ENCODE assay signal across 15 cellular contexts in the genomic region with DNA sequence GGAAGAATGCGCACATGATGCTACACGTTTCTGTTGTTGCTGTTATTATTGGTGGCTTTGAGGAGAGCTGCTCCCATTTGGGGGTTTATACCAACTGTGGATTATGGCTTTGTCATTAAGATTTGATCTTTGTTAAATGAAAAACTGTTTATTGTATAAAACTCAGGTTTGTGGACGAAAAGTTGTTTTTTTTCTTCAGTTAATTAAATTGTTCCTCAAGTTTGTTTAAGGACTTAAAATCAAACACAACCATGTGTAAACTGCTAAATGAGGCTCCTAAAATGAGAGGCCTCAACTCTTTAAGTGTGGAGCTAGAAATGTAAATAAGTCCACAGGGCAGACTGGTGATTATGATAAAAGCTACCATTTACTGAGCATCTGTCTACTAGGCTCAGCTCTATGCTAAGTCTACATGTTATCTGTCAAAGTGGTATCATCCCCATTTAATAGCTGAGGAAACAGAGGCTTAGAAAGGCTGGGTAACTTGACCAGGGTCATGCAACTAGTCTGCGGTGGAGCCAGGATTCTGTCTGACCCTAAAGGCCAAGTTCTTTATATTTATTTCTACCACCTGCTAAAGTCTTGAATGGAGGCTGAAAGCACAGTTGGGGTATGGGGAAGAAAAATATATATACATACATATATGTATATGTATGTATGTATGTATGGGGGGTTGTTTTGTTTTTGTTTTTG. TPM values are rescaled to one million over a fixed set of nuclear protein-coding genes. Genes with fewer than 3 reads are reported as not detected.
DNase-seq lines count a peak whose midpoint lies in the region; ATAC-seq and TF ChIP-seq lines count a peak whose summit lies in the region.
"Had no signal": no experiment of that assay in that cellular context is flagged by ENCODE, and none has a peak within 500 bp of the region (broad histone marks: within the 10 kb centered on the region; RNA-seq: fewer than 3 reads in every experiment).

No MANE protein-coding gene starts in this region.

- DNase-seq in SJSA1 (ENCODE audit: low read depth in 1 of 2, low spot score in 2 of 2) (no peak), retinal pigment epithelial cell (ENCODE audit: low read depth) (no peak), chondrocyte (ENCODE audit: low spot score) (no peak), SW480 (ENCODE audit: low spot score) (no peak)
- DNase-seq: activated CD4-positive, CD25-positive, alpha-beta regulatory T cell treated with anti-CD3 and anti-CD28 coated beads, Interleukin-2, amount 50 U/mL, for 72 hours; activated naive CD4-positive, alpha-beta T cell treated with anti-CD3 and anti-CD28 coated beads, Interleukin-2, amount 10 ng/mL, durations not matched to agents 7 days and 5 days; brain microvascular endothelial cell; CD4-positive, alpha-beta T cell; effector memory CD4-positive, alpha-beta T cell; NCI-H774; T-helper 17 cell had no signal

- H3K4me3 Mint-ChIP-seq in chondrocyte (ENCODE audit: unreplicated experiment) = no peak overlapping the region
- H3K4me3 Mint-ChIP-seq: activated naive CD4-positive, alpha-beta T cell treated with anti-CD3 and anti-CD28 coated beads, Interleukin-2, amount 10 ng/mL, durations not matched to agents 7 days and 5 days had no signal

- peaks cover 18% of the 10 kb centered on the region for H3K27me3 Mint-ChIP-seq in chondrocyte (ENCODE audit: low read depth)

- H3K27ac Mint-ChIP-seq in chondrocyte (ENCODE audit: unreplicated experiment) = no peak overlapping the region
- H3K27ac Mint-ChIP-seq: activated naive CD4-positive, alpha-beta T cell treated with anti-CD3 and anti-CD28 coated beads, Interleukin-2, amount 10 ng/mL, durations not matched to agents 7 days and 5 days; CD4-positive, alpha-beta T cell; T-helper 17 cell had no signal

- TF ChIP-seq POLR2A in GM18505 (IDR thresholded peaks at IDR 0.05; ENCODE audit: borderline replicate concordance, extremely low read depth, insufficient read depth, insufficient read length) = no peak

- H3K27ac ChIP-seq in HUES48 (ENCODE audit: low read depth, low read length) (peak overlapping the region; percentile 56), SJSA1 (peak overlapping the region; percentile 15; the same call in 1 of the 2 replicates), iPS-18a (ENCODE audit: low read length) (no peak overlapping the region)
- H3K27ac ChIP-seq: brain microvascular endothelial cell, RWPE1 had no signal

- no peaks in the 10 kb centered on the region for H3K9me3 ChIP-seq in HUES48 (ENCODE audit: control insufficient read depth, insufficient read depth, low read length)
- no peaks in the 10 kb centered on the region for H3K9me3 ChIP-seq in SJSA1 (replicated peaks)
- H3K9me3 ChIP-seq in iPS-18a (ENCODE audit: control insufficient read depth, low read depth, low read length) = no peaks in the 10 kb centered on the region

- no peak for TF ChIP-seq CTCF in retinal pigment epithelial cell (conservative IDR thresholded peaks at IDR 0.05; ENCODE audit: low read depth, low read length)
- TF ChIP-seq CTCF in chondrocyte (IDR thresholded peaks at IDR 0.05) = no peak

- no peaks in the 10 kb centered on the region for H3K27me3 ChIP-seq in HUES48 (ENCODE audit: control insufficient read depth, insufficient read depth, low read length)
- peaks cover 42% of the 10 kb centered on the region for H3K27me3 ChIP-seq in SJSA1 (replicated peaks)
- H3K27me3 ChIP-seq in iPS-18a (ENCODE audit: control insufficient read depth, insufficient read depth, low read length) = no peaks in the 10 kb centered on the region

- H3K36me3 Mint-ChIP-seq in chondrocyte (ENCODE audit: low read depth) = no peaks in the 10 kb centered on the region
- H3K36me3 Mint-ChIP-seq: activated naive CD4-positive, alpha-beta T cell treated with anti-CD3 and anti-CD28 coated beads, Interleukin-2, amount 10 ng/mL, durations not matched to agents 7 days and 5 days had no signal

- H3K9ac ChIP-seq in HUES48 (ENCODE audit: low read depth, low read length) (peak overlapping the region; percentile 0; the same call in 1 of the 2 replicates), iPS-18a (ENCODE audit: low read length) (peak overlapping the region; percentile 83)

- H3K4me3 ChIP-seq in HUES48 (ENCODE audit: low read depth, low read length) (peak overlapping the region; percentile 72), SJSA1 (peak overlapping the region; percentile 4; the same call in 1 of the 2 replicates), iPS-18a (ENCODE audit: low read length) (peak overlapping the region; percentile 91), retinal pigment epithelial cell (ENCODE audit: low read length) (peak overlapping the region; percentile 54)

- H3K36me3 ChIP-seq in HUES48 (ENCODE audit: control insufficient read depth, insufficient read depth, low read length) (peaks cover 44% of the 10 kb centered on the region), SJSA1 (0 out of 2 replicates have a peak, but pooled peaks cover 4% of the 10 kb centered on the region), iPS-18a (ENCODE audit: control insufficient read depth, low read depth, low read length) (peaks cover 46% of the 10 kb centered on the region)
- H3K36me3 ChIP-seq: brain microvascular endothelial cell had no signal

- H3K9me3 Mint-ChIP-seq in chondrocyte (ENCODE audit: low read depth) = no peaks in the 10 kb centered on the region
- H3K9me3 Mint-ChIP-seq: activated naive CD4-positive, alpha-beta T cell treated with anti-CD3 and anti-CD28 coated beads, Interleukin-2, amount 10 ng/mL, durations not matched to agents 7 days and 5 days; CD4-positive, alpha-beta T cell had no signal

- ATAC-seq in GM18505 (IDR thresholded peaks at IDR 0.05; ENCODE audit: unreplicated experiment) = no peak
- ATAC-seq: T-helper 17 cell had no signal

- peaks cover 29% of the 10 kb centered on the region for H3K4me1 Mint-ChIP-seq in chondrocyte (ENCODE audit: low read depth)

- H3K4me1 ChIP-seq in HUES48 (ENCODE audit: control insufficient read depth, insufficient read depth, low read length) (peaks cover 27% of the 10 kb centered on the region), SJSA1 (replicated peaks) (peaks cover 25% of the 10 kb centered on the region), iPS-18a (ENCODE audit: control insufficient read depth, low read depth, low read length) (peaks cover 20% of the 10 kb centered on the region)

RNA-seq across cellular contexts. Expression of gene MYCN, which starts 4.1 kb away (rescaled TPM):
- total RNA-seq in SJSA1 (2014; rRNA removed; shearing (Covaris generic)) = 1.2 and 3.7 TPM in 2 replicates
- total RNA-seq in chondrocyte = 0.17 to 0.34 TPM in 2 of 3 replicates, not detected in the other

Comparison
In these comparisons a context has a peak if more than half of its experiments do, and no peak if none do; other contexts are left out.
1. H3K4me3 ChIP-seq: peak in every context shown above with its lines; median percentile 91 in iPS-18a; 72 in HUES48; 54 in retinal pigment epithelial cell; 4 in SJSA1.